In genomic region chr4:123381996-123382395, GRCh38 we compare ENCODE assay signal across 15 cellular contexts. TPM values are rescaled to one million over a fixed set of nuclear protein-coding genes. Genes with fewer than 3 reads are reported as not detected.
DNase-seq lines count a peak whose midpoint lies in the region; ATAC-seq, FAIRE-seq and TF ChIP-seq lines count a peak whose summit lies in the region.
"Had no signal": no experiment of that assay in that cellular context is flagged by ENCODE, and none has a peak within 500 bp of the region (broad histone marks: within the 10 kb centered on the region; RNA-seq: fewer than 3 reads in every experiment).

No MANE protein-coding gene starts in this region.

- H2BK120ac ChIP-seq in H1 (replicated peaks; ENCODE audit: low read depth, low read length), result no peak overlapping the region

- H3K79me1 ChIP-seq in H1 (ENCODE audit: low read depth, low read length), result no peaks in the 10 kb centered on the region

- WGBS in H1 (ENCODE audit: extremely low coverage in 1 of 2, insufficient coverage in 1 of 2, insufficient read length in 1 of 2, insufficient replicate concordance in 2 of 2, low coverage in 1 of 2, low lambda C conversion rate in 2 of 2, missing lambda C conversion rate in 1 of 2), 2 experiments, result 61% methylated on average over 5 of the region's 5 CpGs; no CpG with 5 or more reads in 1 of the 2 experiments

- no peaks in the 10 kb centered on the region for H4K20me1 ChIP-seq in H1 (replicated peaks in 1 of 2; ENCODE audit: control insufficient read depth in 1 of 2, insufficient read depth in 2 of 2, low read length in 2 of 2)
- H4K20me1 ChIP-seq: BLaER1 had no signal

- CTCF ChIA-PET in H1 (lab: Charles Lee; ENCODE audit: partially characterized antibody), result interaction anchor here (0.7 to 2.8 kb wide), 7 partner anchors 9 to 278 kb away, joined by 3 to 18 read pairs (median 4); partner anchors contain the start of gene SPRY1

- no peak overlapping the region; the same call in 1 of the 2 replicates for H3K18ac ChIP-seq in H1 (ENCODE audit: extremely low read depth, low read length)

- H2BK12ac ChIP-seq in H1 (ENCODE audit: low read depth, low read length), result no peak overlapping the region

- TF ChIP-seq POLR2A in H1 (IDR thresholded peaks at IDR 0.05; ENCODE audit: control extremely low read depth in 1 of 2, low read depth in 2 of 2, low read length in 2 of 2), result no peak

- DNase-seq in AG10803 (ENCODE audit: low read depth), result peak; percentile 14
- peak; percentile 10 for DNase-seq in SW480 (ENCODE audit: low spot score)
- DNase-seq in H1 (ENCODE audit: low read depth in 1 of 2, low spot score in 2 of 2), result no peak
- DNase-seq in myocyte (ENCODE audit: low read depth), result peak; percentile 43
- DNase-seq in SKM-1 (lab: John Stamatoyannopoulos, UW; ENCODE audit: unreplicated experiment), result no peak
- no peak for DNase-seq in brain microvascular endothelial cell
- DNase-seq: AML-193; CD8-positive, alpha-beta memory T cell; DMS53; GM23248; H9 had no signal

- no peaks in the 10 kb centered on the region for H3K27me3 ChIP-seq in H1 (replicated peaks in 1 of 4; ENCODE audit: control insufficient read depth in 3 of 4, extremely low read depth in 1 of 4, insufficient read depth in 3 of 4, low read length in 3 of 4)
- no peaks in the 10 kb centered on the region for H3K27me3 ChIP-seq in brain microvascular endothelial cell (replicated peaks)
- H3K27me3 ChIP-seq: BLaER1 had no signal

- H4K8ac ChIP-seq in H1 (ENCODE audit: extremely low read depth, insufficient read depth, low read length), result no peak overlapping the region

- TF ChIP-seq EP300 in H1 (IDR thresholded peaks at IDR 0.05; ENCODE audit: borderline replicate concordance in 1 of 2, low read depth in 2 of 2, low read length in 2 of 2), result no peak

- H2AFZ ChIP-seq in H1 (ENCODE audit: low read length), result no peak overlapping the region
- H2AFZ ChIP-seq: GM23248 had no signal

- POLR2A ChIA-PET in H1 (lab: Charles Lee; ENCODE audit: partially characterized antibody), result interaction anchor here (1.5 kb wide), 1 partner anchor 15 kb away, joined by 5 read pairs; the partner anchor contains the start of gene SPRY1

- no peak overlapping the region for H3K4me2 ChIP-seq in H1 (ENCODE audit: insufficient read depth in 1 of 2, low read depth in 2 of 2, low read length in 2 of 2)
- H3K4me2 ChIP-seq: BLaER1 had no signal

- H2BK20ac ChIP-seq in H1 (ENCODE audit: low read length), result no peak overlapping the region

- no peaks in the 10 kb centered on the region for H3K23me2 ChIP-seq in H1 (ENCODE audit: low read depth, low read length)

- no peaks in the 10 kb centered on the region for H3K36me3 ChIP-seq in H1 (ENCODE audit: control insufficient read depth in 2 of 4, insufficient read depth in 4 of 4, low read length in 3 of 4)
- no peaks in the 10 kb centered on the region for H3K36me3 ChIP-seq in brain microvascular endothelial cell (replicated peaks)
- H3K36me3 ChIP-seq: BLaER1 had no signal

- H2AK5ac ChIP-seq in H1 (ENCODE audit: low read depth, low read length), result no peak overlapping the region

- peaks cover 0 to 24% (median 15%) of the 10 kb centered on the region in 4 experiments; a peak in 5 of 7 replicates for H3K4me1 ChIP-seq in H1 (replicated peaks in 1 of 4; ENCODE audit: control insufficient read depth in 3 of 4, insufficient read depth in 4 of 4, low read length in 3 of 4)
- H3K4me1 ChIP-seq: BLaER1 had no signal

- H3K4ac ChIP-seq in H1 (replicated peaks; ENCODE audit: insufficient read length, low read depth, low read length), result no peak overlapping the region

- no peak for FAIRE-seq in H1 (lab: Jason Lieb, UNC)

- no peak overlapping the region for H4K91ac ChIP-seq in H1 (replicated peaks; ENCODE audit: insufficient read length, low read length)

- H3K9ac ChIP-seq in H1 (replicated peaks in 1 of 4; ENCODE audit: extremely low read depth in 1 of 4, low read depth in 3 of 4, low read length in 3 of 4), result no peak overlapping the region
- H3K9ac ChIP-seq: BLaER1, GM23248 had no signal

- no peaks in the 10 kb centered on the region for H3K9me3 ChIP-seq in H1 (ENCODE audit: insufficient read depth in 2 of 2, low read depth in 1 of 2, low read length in 1 of 2)
- H3K9me3 ChIP-seq: BLaER1 had no signal

- H3K14ac ChIP-seq in H1 (ENCODE audit: insufficient read length), result no peak overlapping the region

- no peak overlapping the region for H3K27ac ChIP-seq in H1 (ENCODE audit: low read depth, low read length)
- no peak overlapping the region for H3K27ac ChIP-seq in brain microvascular endothelial cell
- H3K27ac ChIP-seq: 22Rv1, BLaER1, GM23248 had no signal

- H2BK15ac ChIP-seq in H1 (ENCODE audit: low read length), result no peak overlapping the region; the same call in 1 of the 2 replicates

- TF ChIP-seq CTCF in AG10803 (conservative IDR thresholded peaks at IDR 0.05; ENCODE audit: low read length), result no peak
- TF ChIP-seq CTCF in H1 (IDR thresholded peaks at IDR 0.05; ENCODE audit: control extremely low read depth in 1 of 3, insufficient read depth in 1 of 3, low read depth in 1 of 3, low read length in 3 of 3), result no peak
- TF ChIP-seq CTCF in brain microvascular endothelial cell (IDR thresholded peaks at IDR 0.05; ENCODE audit: low read depth, low read length, missing control alignments), result no peak

- H3K56ac ChIP-seq in H1 (replicated peaks; ENCODE audit: insufficient read length, low read depth, low read length), result no peak overlapping the region

- ATAC-seq in GM21390 (IDR thresholded peaks at IDR 0.05; ENCODE audit: unreplicated experiment) (no peak), SK-N-SH treated with all-trans-retinoic acid at 6 μM for 48 hours (no peak)

- no peak overlapping the region for H2BK5ac ChIP-seq in H1 (ENCODE audit: low read depth, low read length)

- H3K4me3 ChIP-seq in AG10803 (ENCODE audit: low read length), result no peak overlapping the region
- no peak overlapping the region for H3K4me3 ChIP-seq in H1 (ENCODE audit: extremely low read depth in 1 of 4, insufficient read depth in 2 of 4, low read depth in 3 of 4, low read length in 4 of 4)
- H3K4me3 ChIP-seq in brain microvascular endothelial cell (ENCODE audit: low read depth, low read length), result no peak overlapping the region
- H3K4me3 ChIP-seq: BLaER1, GM23248 had no signal

- H3K23ac ChIP-seq in H1 (ENCODE audit: insufficient read length), result no peak overlapping the region

- TF ChIP-seq RAD21 in H1 (IDR thresholded peaks at IDR 0.05 in 1 of 2, conservative IDR thresholded peaks at IDR 0.05 in 1 of 2; ENCODE audit: low read depth in 2 of 2, low read length in 2 of 2), result no peak

- H3K79me2 ChIP-seq in H1 (ENCODE audit: control insufficient read depth in 1 of 2, insufficient read depth in 2 of 2, low read length in 2 of 2), result no peaks in the 10 kb centered on the region

- in situ Hi-C loops in brain microvascular endothelial cell (cut with HindIII; ENCODE audit: low pct_ligation_motif_present, low sequenced_read_pairs), result no loop called here

- H4K5ac ChIP-seq in H1 (ENCODE audit: insufficient read length, low read depth, low read length), result no peak overlapping the region

TF ChIP-seq in H1, 55 proteins besides CTCF, POLR2A, EP300 and RAD21:
- no peak for TF ChIP-seq EZH2 (IDR thresholded peaks at IDR 0.05; ENCODE audit: low read depth, low read length, severe bottlenecking)
- no peak for TF ChIP-seq CEBPB (IDR thresholded peaks at IDR 0.05; ENCODE audit: low read depth, low read length)
- no peak for TF ChIP-seq GABPA (IDR thresholded peaks at IDR 0.05; ENCODE audit: borderline replicate concordance, insufficient read depth, low read length)
- TF ChIP-seq TEAD4 (IDR thresholded peaks at IDR 0.05; ENCODE audit: low read depth, low read length), result peak; percentile 36

TF ChIP-seq in SK-N-SH treated with all-trans-retinoic acid at 6 μM for 48 hours, 23 proteins besides CTCF, POLR2A, EP300 and RAD21:
- no peak for TF ChIP-seq SNAI2 (CRISPR knock-in tag; IDR thresholded peaks at IDR 0.05)

RNA-seq across cellular contexts. Expression of gene SPRY1, which starts 14.6 kb away (rescaled TPM):
- total RNA-seq in H1 (2021; fragmentation: NEBNext Ultra II Directional; extraction: Animal tissue kit (Norgen Biotek cat#: 25700)), result 54.7 and 56.2 TPM in 2 replicates
- polyA plus RNA-seq in H1 (2011; rRNA removed), result 11.7 and 13.2 TPM in 2 replicates
- polyA plus RNA-seq in H1 (2011; cell fraction: cytosol; rRNA removed), result 13.3 TPM
- polyA plus RNA-seq in H1 (2011; cell fraction: nucleus; rRNA removed), result 16.4 TPM
- polyA plus RNA-seq in H1 (2012, experiment 1 of 2), result 19.6 to 24.8 TPM (median 21.7 TPM) in 4 replicates
- polyA plus RNA-seq in H1 (2012, experiment 2 of 2), result 17.7 TPM
- polyA plus RNA-seq in H1 (2013, experiment 1 of 2), result 33.5 TPM
- polyA plus RNA-seq in H1 (2013, experiment 2 of 2), result 33.8 TPM
- polyA minus RNA-seq in H1 (2011; rRNA and poly(A)+ RNA removed), result 15.2 and 17.4 TPM in 2 replicates
- 18.7 TPM for polyA minus RNA-seq in H1 (2011; cell fraction: cytosol; rRNA and poly(A)+ RNA removed)
- 32.7 TPM for polyA minus RNA-seq in H1 (2011; cell fraction: nucleus; rRNA and poly(A)+ RNA removed)
- total RNA-seq in myocyte, result 14.8 and 19.8 TPM in 2 replicates
- 2.8 TPM for polyA plus RNA-seq in myocyte (2012)

Comparison
In these comparisons a context has a peak if more than half of its experiments do, and no peak if none do; other contexts are left out.
1. DNase-seq: peak in AG10803 (single experiment), SW480 (single experiment) and myocyte (single experiment); none in H1 (0 of 2), SKM-1 (single experiment) and brain microvascular endothelial cell (single experiment).